ENCODE assay signal across 28 cellular contexts in the genomic region with DNA sequence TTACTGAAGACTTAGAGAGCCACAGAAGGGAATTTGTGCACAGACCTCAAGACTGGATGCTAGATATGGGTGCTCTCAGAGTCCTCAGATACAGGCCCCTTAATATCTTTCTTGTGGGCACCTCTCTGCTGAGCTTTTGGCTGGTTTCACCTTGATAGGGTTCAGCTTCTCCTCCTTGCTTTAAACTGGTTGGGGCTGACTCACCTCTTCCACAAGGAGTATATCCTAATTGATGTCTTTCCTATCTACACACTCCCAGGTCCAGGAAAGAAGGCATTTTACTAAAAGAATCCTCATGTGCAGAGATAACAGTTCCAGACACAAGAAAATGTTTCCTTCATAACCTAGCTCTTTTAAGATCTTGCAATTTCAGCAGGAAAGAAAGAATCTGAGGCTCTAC.
"Had no signal": no experiment of that assay in that cellular context is flagged by ENCODE, and none has a peak within 500 bp of the region (broad histone marks: within the 10 kb centered on the region; RNA-seq: fewer than 3 reads in every experiment).

No MANE protein-coding gene starts in this region.

- H3K27me3 ChIP-seq: esophagus squamous epithelium, neutrophil, spleen, testis, tibial artery had no signal

- H3K4me3 ChIP-seq: esophagus squamous epithelium, lower lobe of right lung, prostate gland, skin epidermis, spleen, testis, tibial artery had no signal

- DNase-seq: cerebellar nuclear complex; cortex of kidney; effector memory CD8-positive, alpha-beta T cell; erythroblast; esophagus squamous epithelium; foreskin melanocyte; hypothalamus; immature natural killer cell; islet precursor cell; kidney glomerular epithelial cell; left colon; left ventricle myocardium superior; lower lobe of right lung; natural killer cell; right cardiac atrium; spleen; stimulated activated CD4-positive, alpha-beta T cell treated with anti-CD3 and anti-CD28 coated beads, Interleukin-4, amount 100 ng/mL, for 4 hours; stimulated activated naive CD8-positive, alpha-beta T cell treated with anti-CD3 and anti-CD28 coated beads, Interleukin-15, Interleukin-2, amounts not matched to agents 100 U/mL and 50 U/mL, for 24 hours; substantia nigra; testis; tibial artery had no signal

- H3K4me1 ChIP-seq: esophagus squamous epithelium, lower lobe of right lung, parathyroid adenoma, prostate gland, spleen, testis, tibial artery had no signal

- H3K4me1 Mint-ChIP-seq: immature natural killer cell; memory B cell; natural killer cell; stimulated activated memory B cell treated with anti-CD40 and anti-IgM and Interleukin-4, amounts not matched to agents 10 μg/mL and 1 μg/mL and 100 μg/mL, for 72 hours had no signal

- H3K27me3 Mint-ChIP-seq: effector memory CD8-positive, alpha-beta T cell; memory B cell; stimulated activated memory B cell treated with anti-CD40 and anti-IgM and Interleukin-4, amounts not matched to agents 10 μg/mL and 1 μg/mL and 100 μg/mL, for 72 hours; type B pancreatic cell had no signal

- H3K36me3 ChIP-seq: esophagus squamous epithelium, lower lobe of right lung, neutrophil, prostate gland, spleen, tibial artery had no signal

- H3K36me3 Mint-ChIP-seq: immature natural killer cell; memory B cell; natural killer cell; stimulated activated memory B cell treated with anti-CD40 and anti-IgM and Interleukin-4, amounts not matched to agents 10 μg/mL and 1 μg/mL and 100 μg/mL, for 72 hours; type B pancreatic cell had no signal

- H3K9me3 Mint-ChIP-seq: type B pancreatic cell had no signal

- H3K4me3 Mint-ChIP-seq: effector memory CD8-positive, alpha-beta T cell; immature natural killer cell; memory B cell; natural killer cell; stimulated activated memory B cell treated with anti-CD40 and anti-IgM and Interleukin-4, amounts not matched to agents 10 μg/mL and 1 μg/mL and 100 μg/mL, for 72 hours; type B pancreatic cell had no signal

- H3K9me3 ChIP-seq: esophagus squamous epithelium, lower lobe of right lung, neutrophil, prostate gland, spleen, testis had no signal

- ATAC-seq: effector memory CD8-positive, alpha-beta T cell; left colon; left ventricle myocardium superior; lower lobe of right lung; natural killer cell; right cardiac atrium; stimulated activated memory B cell treated with anti-CD40 and anti-IgM and Interleukin-4, amounts not matched to agents 10 μg/mL and 1 μg/mL and 100 μg/mL, for 72 hours; stimulated activated naive CD8-positive, alpha-beta T cell treated with anti-CD3 and anti-CD28 coated beads, Interleukin-15, Interleukin-2, amounts not matched to agents 100 U/mL and 50 U/mL, for 24 hours had no signal

- H3K9ac ChIP-seq: parathyroid adenoma had no signal

- H2AFZ ChIP-seq: parathyroid adenoma had no signal

- H3K27ac Mint-ChIP-seq: effector memory CD8-positive, alpha-beta T cell; immature natural killer cell; memory B cell; natural killer cell; stimulated activated memory B cell treated with anti-CD40 and anti-IgM and Interleukin-4, amounts not matched to agents 10 μg/mL and 1 μg/mL and 100 μg/mL, for 72 hours; type B pancreatic cell had no signal

- H3K27ac ChIP-seq: esophagus squamous epithelium, lower lobe of right lung, neutrophil, parathyroid adenoma, prostate gland, skin epidermis, spleen, testis, tibial artery had no signal

- H3K79me2 ChIP-seq: parathyroid adenoma had no signal
